24 cellular contexts compared by ENCODE assay signal in genomic region chr1:71128060-71128459, GRCh38.
"Had no signal": no experiment of that assay in that cellular context is flagged by ENCODE, and none has a peak within 500 bp of the region (broad histone marks: within the 10 kb centered on the region; RNA-seq: fewer than 3 reads in every experiment).

No MANE protein-coding gene starts in this region.

- H3K27me3 ChIP-seq: stomach, suprapubic skin, testis, thyroid gland, tibial artery, tibial nerve, transverse colon, upper lobe of left lung, upper lobe of right lung, uterus, vagina had no signal

- H3K9me3 ChIP-seq: testis, thyroid gland, vagina had no signal

- DNase-seq: stimulated activated CD4-positive, alpha-beta T cell treated with anti-CD3 and anti-CD28 coated beads, Interleukin-2, amount 100 ng/mL, for 48 hours; stimulated activated CD4-positive, alpha-beta T cell treated with anti-CD3 and anti-CD28 coated beads, Interleukin-4, amount 100 ng/mL, for 1 hour; stimulated activated CD4-positive, alpha-beta T cell treated with anti-CD3 and anti-CD28 coated beads, Interleukin-4, amount 100 ng/mL, for 24 hours; stimulated activated CD4-positive, alpha-beta T cell treated with anti-CD3 and anti-CD28 coated beads, Interleukin-4, amount 100 ng/mL, for 4 hours; stimulated activated CD8-positive, alpha-beta memory T cell treated with anti-CD3 and anti-CD28 coated beads, Interleukin-4, amount 100 ng/mL, for 48 hours; stimulated activated naive B cell treated with anti-CD40 and anti-IgM and Interleukin-4, amounts not matched to agents 10 μg/mL and 1 μg/mL and 100 μg/mL, for 72 hours; stimulated activated naive CD4-positive, alpha-beta T cell; stimulated activated naive CD4-positive, alpha-beta T cell treated with Interleukin-2 at 50 U/mL for 16 hours; stimulated activated naive CD8-positive, alpha-beta T cell treated with anti-CD3 and anti-CD28 coated beads, Interleukin-15, amount 100 ng/mL, for 72 hours; stimulated activated naive CD8-positive, alpha-beta T cell treated with anti-CD3 and anti-CD28 coated beads, Interleukin-15, Interleukin-2, amounts not matched to agents 100 U/mL and 50 U/mL, for 24 hours; stomach; substantia nigra; testis; thyroid gland; tibial artery; transverse colon; trophoblast cell; upper lobe of left lung; upper lobe of right lung; uterus had no signal

- H3K27ac ChIP-seq: stomach, suprapubic skin, testis, thoracic aorta, thyroid gland, tibial artery, tibial nerve, transverse colon, upper lobe of left lung, upper lobe of right lung, uterus, vagina had no signal

- H3K36me3 ChIP-seq: stomach, suprapubic skin, thoracic aorta, thyroid gland, tibial artery, tibial nerve, transverse colon, upper lobe of left lung, upper lobe of right lung, uterus, vagina had no signal

- H3K4me3 ChIP-seq: stomach, suprapubic skin, testis, thoracic aorta, thyroid gland, tibial artery, tibial nerve, transverse colon, upper lobe of left lung, upper lobe of right lung, uterus, vagina had no signal
